ENCODE assay signal across 1 cellular context in the genomic region with DNA sequence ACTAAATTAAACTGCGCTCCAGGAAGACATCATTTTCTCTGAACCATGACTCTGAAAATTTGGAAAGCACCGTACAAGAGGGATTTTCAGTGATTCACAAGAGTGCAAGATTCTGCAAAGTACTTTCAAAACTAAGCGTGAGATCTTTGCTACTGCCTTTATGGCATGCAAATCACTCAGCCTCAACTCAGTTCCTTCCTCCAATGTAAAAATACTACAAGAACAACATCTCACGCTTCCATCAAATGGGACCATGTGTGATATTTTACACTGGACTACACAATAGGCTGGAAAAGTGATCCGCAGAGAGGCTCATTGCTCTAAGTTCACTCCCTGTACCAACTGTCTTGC.
TF ChIP-seq lines count a peak whose summit lies in the region.

No MANE protein-coding gene starts in this region.

TF ChIP-seq in H1, 55 proteins besides CTCF, POLR2A, EP300 and RAD21 (continued from another document):
- TF ChIP-seq NANOG (IDR thresholded peaks at IDR 0.05; ENCODE audit: insufficient read depth, low read depth, low read length, poor library complexity, severe bottlenecking) = no peak
- TF ChIP-seq YY1 (IDR thresholded peaks at IDR 0.05; ENCODE audit: low read depth, low read length) = no peak
- no peak for TF ChIP-seq GTF2F1 (IDR thresholded peaks at IDR 0.05; ENCODE audit: borderline replicate concordance, low read depth, low read length)
- TF ChIP-seq ASH2L (IDR thresholded peaks at IDR 0.05; ENCODE audit: low read length) = no peak
- no peak for TF ChIP-seq GABPA (IDR thresholded peaks at IDR 0.05; ENCODE audit: borderline replicate concordance, insufficient read depth, low read length)
- TF ChIP-seq, protein P1, sequence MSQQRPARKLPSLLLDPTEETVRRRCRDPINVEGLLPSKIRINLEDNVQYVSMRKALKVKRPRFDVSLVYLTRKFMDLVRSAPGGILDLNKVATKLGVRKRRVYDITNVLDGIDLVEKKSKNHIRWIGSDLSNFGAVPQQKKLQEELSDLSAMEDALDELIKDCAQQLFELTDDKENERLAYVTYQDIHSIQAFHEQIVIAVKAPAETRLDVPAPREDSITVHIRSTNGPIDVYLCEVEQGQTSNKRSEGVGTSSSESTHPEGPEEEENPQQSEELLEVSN (IDR thresholded peaks at IDR 0.05) = no peak
- TF ChIP-seq CEBPB (IDR thresholded peaks at IDR 0.05; ENCODE audit: low read depth, low read length) = no peak
- no peak for TF ChIP-seq BCL11A (IDR thresholded peaks at IDR 0.05; ENCODE audit: low read depth in 2 of 2, low read length in 2 of 2)
- no peak for TF ChIP-seq TAF1 (IDR thresholded peaks at IDR 0.05; ENCODE audit: low read depth, low read length)
- no peak for TF ChIP-seq CHD2 (IDR thresholded peaks at IDR 0.05; ENCODE audit: low read length)
